9 cellular contexts compared by ENCODE assay signal in the genomic region with DNA sequence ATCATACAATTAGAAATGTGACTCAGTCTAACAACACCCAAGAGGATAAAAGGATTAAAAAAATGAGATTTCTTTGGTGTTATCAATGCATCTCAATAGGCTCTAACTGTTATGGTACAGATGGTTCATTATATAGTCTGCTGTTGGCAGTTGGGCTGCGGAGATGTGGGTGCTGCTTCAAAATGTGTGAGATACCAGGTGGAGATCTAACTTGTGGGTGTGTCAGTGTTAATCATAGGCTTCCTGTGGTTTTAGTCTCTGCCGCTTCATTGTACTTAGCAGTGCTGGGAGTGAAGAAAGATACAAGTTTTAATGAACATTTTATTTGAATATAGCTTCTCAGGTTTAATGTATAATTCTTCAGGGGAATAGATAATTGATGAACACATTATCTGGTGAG.
DNase-seq lines count a peak whose midpoint lies in the region; ATAC-seq, FAIRE-seq and TF ChIP-seq lines count a peak whose summit lies in the region.
"Had no signal": no experiment of that assay in that cellular context is flagged by ENCODE, and none has a peak within 500 bp of the region (broad histone marks: within the 10 kb centered on the region; RNA-seq: fewer than 3 reads in every experiment).

No MANE protein-coding gene starts in this region.

- CTCF ChIA-PET in A673 (lab: Charles Lee): no interaction called here

- H3K36me3 ChIP-seq in A673 (ENCODE audit: insufficient read depth, low read length, poor library complexity, severe bottlenecking): no peaks in the 10 kb centered on the region
- no peaks in the 10 kb centered on the region for H3K36me3 ChIP-seq in adrenal gland (replicated peaks in 1 of 2)

- no peak for ATAC-seq in HG02981 (IDR thresholded peaks at IDR 0.05; ENCODE audit: unreplicated experiment)

- H3K4me1 ChIP-seq in A673 (ENCODE audit: insufficient read depth, low read length, poor library complexity, severe bottlenecking) (peaks cover 16% of the 10 kb centered on the region), adrenal gland (replicated peaks in 1 of 2) (no peaks in the 10 kb centered on the region)

- H3K4me3 ChIP-seq in A673 (ENCODE audit: low read depth, low read length, poor library complexity, severe bottlenecking): no peak overlapping the region
- no peak overlapping the region for H3K4me3 ChIP-seq in adrenal gland

- intact Hi-C loops in A673 (cut with micrococcal nuclease; ENCODE audit: unreplicated experiment) (no loop called here), adrenal gland (cut with DNase I) (no loop called here)

- DNase-seq in A673 (ENCODE audit: low spot score): peak; percentile 88
- DNase-seq in NCI-H2171 treated with DMSO at 0.1 percent for 48 hours (lab: John Stamatoyannopoulos, UW): peak; percentile 85
- peak; percentile 3 for DNase-seq in activated T-cell treated with anti-CD3 and anti-CD28 coated beads for 4 hours
- peak; percentile 14 for DNase-seq in middle frontal gyrus (ENCODE audit: extremely low spot score, low spot score)
- DNase-seq in adrenal gland: no peak
- no peak for DNase-seq in D721Med (ENCODE audit: insufficient read length, low spot score)
- no peak for DNase-seq in NOMO-1 treated with DMSO at 0.1 percent for 48 hours (lab: John Stamatoyannopoulos, UW; ENCODE audit: unreplicated experiment)

- H3K27me3 ChIP-seq in A673 (replicated peaks; ENCODE audit: insufficient read depth, low read depth, low read length, poor library complexity) (no peaks in the 10 kb centered on the region), adrenal gland (no peaks in the 10 kb centered on the region)

- no TSS peak for BruUV-seq in A673 (replicated peaks; lab: Mats Ljungman, UMichigan)

- WGBS in adrenal gland, 4 donors: 85 to 96% (median 92%) methylated on average over 2 of the region's 2 CpGs

- no peak for TF ChIP-seq POLR2A in adrenal gland (IDR thresholded peaks at IDR 0.05)

- TF ChIP-seq CTCF in A673 (conservative IDR thresholded peaks at IDR 0.05; ENCODE audit: low read depth, low read length) (no peak), adrenal gland (IDR thresholded peaks at IDR 0.05) (no peak), D721Med (IDR thresholded peaks at IDR 0.05; ENCODE audit: insufficient read depth, missing control alignments) (no peak)

- FAIRE-seq in D721Med (lab: Jason Lieb, UNC): no peak

- POLR2A ChIA-PET in A673 (lab: Charles Lee; ENCODE audit: low non-redundant PET): no interaction called here

- H3K9me3 ChIP-seq in A673 (ENCODE audit: low read depth, low read length, poor library complexity, severe bottlenecking) (no peaks in the 10 kb centered on the region), adrenal gland (replicated peaks in 1 of 3) (no peaks in the 10 kb centered on the region)

- H3K27ac ChIP-seq in A673 (ENCODE audit: low read depth, low read length, poor library complexity, severe bottlenecking) (no peak overlapping the region), adrenal gland (no peak overlapping the region)
- H3K27ac ChIP-seq: VCaP had no signal

Comparison
In these comparisons a context has a peak if more than half of its experiments do, and no peak if none do; other contexts are left out.
1. DNase-seq: peak in A673 (single experiment), NCI-H2171 treated with DMSO at 0.1 percent for 48 hours (single experiment), activated T-cell treated with anti-CD3 and anti-CD28 coated beads for 4 hours (single experiment) and middle frontal gyrus (single experiment); none in adrenal gland (0 of 7), D721Med (single experiment) and NOMO-1 treated with DMSO at 0.1 percent for 48 hours (single experiment).